In genomic region chr2:168913171-168913484, GRCh38 we compare ENCODE assay signal across 1 cellular context.
TF ChIP-seq lines count a peak whose summit lies in the region.

No MANE protein-coding gene starts in this region.

TF ChIP-seq in IMR-90, 13 proteins besides CTCF, POLR2A, EP300 and RAD21 (continued from another document):
- TF ChIP-seq USF2 (IDR thresholded peaks at IDR 0.05; ENCODE audit: low read depth, low read length), result no peak
- no peak for TF ChIP-seq FOS (IDR thresholded peaks at IDR 0.05; ENCODE audit: low read depth, low read length)
TF ChIP-seq in IMR-90: peak in this region for 0.
